ENCODE assay signal across 8 cellular contexts in the genomic region with DNA sequence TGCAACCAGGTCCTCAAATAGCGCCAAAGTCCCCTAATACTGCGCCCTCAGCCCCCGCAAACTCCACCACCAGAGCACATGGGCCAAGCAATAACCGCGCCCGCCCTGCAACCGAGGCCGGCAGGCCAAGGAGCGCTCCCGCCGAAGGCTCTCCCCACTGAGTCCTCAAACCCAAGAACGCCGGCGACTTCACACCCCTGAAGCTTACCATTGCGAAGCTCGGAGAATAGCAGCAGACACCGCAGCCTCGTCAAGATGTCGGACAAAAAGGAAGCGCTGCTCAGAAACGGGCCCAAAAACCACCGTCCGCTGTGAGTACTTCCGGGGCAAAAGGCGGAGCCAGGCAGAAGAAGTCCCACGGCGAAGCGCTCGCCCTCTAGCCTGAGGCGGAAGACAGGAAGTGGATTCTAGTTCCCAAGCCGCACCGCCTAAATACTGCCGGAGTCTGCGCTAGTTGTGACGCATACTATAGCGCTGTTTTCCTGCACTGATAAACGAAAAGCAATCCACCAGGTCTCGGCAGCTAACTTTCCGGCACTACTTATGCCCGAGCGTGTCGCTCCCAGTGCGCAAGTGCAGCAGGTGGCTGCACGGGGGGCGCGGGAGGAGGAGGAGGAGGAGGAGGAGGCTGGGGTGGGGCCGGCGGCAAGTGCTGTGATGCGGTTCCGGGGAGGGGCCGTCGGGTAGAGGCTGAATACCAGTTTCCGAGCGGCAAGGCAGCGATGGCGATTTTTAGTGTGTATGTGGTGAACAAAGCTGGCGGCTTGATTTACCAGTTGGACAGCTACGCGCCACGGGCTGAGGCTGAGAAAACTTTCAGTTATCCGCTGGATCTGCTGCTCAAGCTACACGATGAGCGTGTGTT. TPM values are rescaled to one million over a fixed set of nuclear protein-coding genes. Genes with fewer than 3 reads are reported as not detected.
DNase-seq lines count a peak whose midpoint lies in the region; ATAC-seq and TF ChIP-seq lines count a peak whose summit lies in the region.

TSS of gene RPS25 (minus strand) at position 270 of the 865 bp plus-strand sequence. CDS start at position 211, 59 bp downstream.
A gene with protein sequence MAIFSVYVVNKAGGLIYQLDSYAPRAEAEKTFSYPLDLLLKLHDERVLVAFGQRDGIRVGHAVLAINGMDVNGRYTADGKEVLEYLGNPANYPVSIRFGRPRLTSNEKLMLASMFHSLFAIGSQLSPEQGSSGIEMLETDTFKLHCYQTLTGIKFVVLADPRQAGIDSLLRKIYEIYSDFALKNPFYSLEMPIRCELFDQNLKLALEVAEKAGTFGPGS (plus strand): TSS at position 693 of the 865 bp plus-strand sequence. CDS start 30 bp downstream, at position 723.

- H3K4me3 Mint-ChIP-seq in GM23338 = peak within 1 kb of the TSS; percentile 99
- H3K4me3 Mint-ChIP-seq in naive thymus-derived CD4-positive, alpha-beta T cell = peak within 1 kb of the TSS; percentile 96 to 100 (median 98)
- peak within 1 kb of the TSS; percentile 98 for H3K4me3 Mint-ChIP-seq in stimulated activated naive B cell treated with anti-CD40 and anti-IgM and Interleukin-4, amounts not matched to agents 10 μg/mL and 1 μg/mL and 100 μg/mL, for 72 hours

- peaks cover 33% of the 10 kb centered on the region for H3K4me1 ChIP-seq in DOHH2 (ENCODE audit: control insufficient read depth, low read length)
- H3K4me1 ChIP-seq in GM23338 (ENCODE audit: insufficient read depth) = peaks cover 21% of the 10 kb centered on the region; the same call in 1 of the 2 replicates
- peaks cover 4% of the 10 kb centered on the region for H3K4me1 ChIP-seq in fibroblast of lung (ENCODE audit: control insufficient read depth, extremely low read depth, insufficient read depth, low read length)
- peaks cover 30 to 32% of the 10 kb centered on the region in 2 donors for H3K4me1 ChIP-seq in naive thymus-derived CD4-positive, alpha-beta T cell (ENCODE audit: control insufficient read depth in 2 of 2, insufficient read depth in 2 of 2, low read length in 2 of 2)

- H3F3A ChIP-seq in DOHH2 (ENCODE audit: control insufficient read depth, insufficient read depth) (peaks cover 47% of the 10 kb centered on the region), GM23338 (replicated peaks; ENCODE audit: low read depth) (peaks cover 52% of the 10 kb centered on the region)

- H3K36me3 Mint-ChIP-seq in GM23338 (ENCODE audit: low read depth) = peaks cover 77% of the 10 kb centered on the region
- peaks cover 3 to 50% (median 36%) of the 10 kb centered on the region in 5 donors for H3K36me3 Mint-ChIP-seq in naive thymus-derived CD4-positive, alpha-beta T cell
- H3K36me3 Mint-ChIP-seq in stimulated activated naive B cell treated with anti-CD40 and anti-IgM and Interleukin-4, amounts not matched to agents 10 μg/mL and 1 μg/mL and 100 μg/mL, for 72 hours = peaks cover 44 to 59% of the 10 kb centered on the region in 2 donors

- H3K9me2 ChIP-seq in DOHH2 (replicated peaks; ENCODE audit: control insufficient read depth, low read length) = no peaks in the 10 kb centered on the region
- no peaks in the 10 kb centered on the region for H3K9me2 ChIP-seq in GM23338 (ENCODE audit: insufficient read depth)

- POLR2A ChIA-PET in naive thymus-derived CD4-positive, alpha-beta T cell (lab: Charles Lee) = interaction anchor here (0.6 to 4.2 kb wide), 24 partner anchors 11 to 671 kb away, joined by 3 to 69 read pairs (median 4); partner anchors contain the start of genes ARCN1, C2CD2L, CENATAC and DDX6

- H3K9ac ChIP-seq in fibroblast of lung (ENCODE audit: insufficient read depth, low read length) = peak within 1 kb of the TSS; percentile 84

- H3K27me3 Mint-ChIP-seq in GM23338 (ENCODE audit: insufficient read depth, low read depth, poor library complexity) = peaks cover 8% of the 10 kb centered on the region
- H3K27me3 Mint-ChIP-seq in naive thymus-derived CD4-positive, alpha-beta T cell = no peaks in the 10 kb centered on the region
- H3K27me3 Mint-ChIP-seq in stimulated activated naive B cell treated with anti-CD40 and anti-IgM and Interleukin-4, amounts not matched to agents 10 μg/mL and 1 μg/mL and 100 μg/mL, for 72 hours = no peaks in the 10 kb centered on the region

- peak within 1 kb of the TSS; percentile 93 for H3K27ac ChIP-seq in DOHH2 (ENCODE audit: low read depth, low read length)
- peak within 1 kb of the TSS; percentile 87 for H3K27ac ChIP-seq in GM23338 (ENCODE audit: low read depth)
- peak within 1 kb of the TSS; percentile 84 for H3K27ac ChIP-seq in fibroblast of lung (ENCODE audit: insufficient read depth, low read length)
- H3K27ac ChIP-seq in naive thymus-derived CD4-positive, alpha-beta T cell (ENCODE audit: low read depth, low read length) = peak within 1 kb of the TSS; percentile 98

- peak within 1 kb of the TSS; percentile 96 for H3K4me3 ChIP-seq in DOHH2 (ENCODE audit: low read length)
- H3K4me3 ChIP-seq in GM23338 = peak within 1 kb of the TSS; percentile 88
- H3K4me3 ChIP-seq in fibroblast of lung (replicated peaks in 1 of 4; ENCODE audit: control extremely low read depth in 1 of 4, insufficient read depth in 1 of 4, low read depth in 3 of 4, low read length in 4 of 4) = peak within 1 kb of the TSS; percentile 51 to 98 (median 94)
- H3K4me3 ChIP-seq in naive thymus-derived CD4-positive, alpha-beta T cell (ENCODE audit: low read length) = peak within 1 kb of the TSS; percentile 89

- H3K4me1 Mint-ChIP-seq in GM23338 = peaks cover 6% of the 10 kb centered on the region; the same call in 2 of the 3 replicates
- peaks cover 21 to 75% (median 50%) of the 10 kb centered on the region in 7 donors for H3K4me1 Mint-ChIP-seq in naive thymus-derived CD4-positive, alpha-beta T cell
- H3K4me1 Mint-ChIP-seq in stimulated activated naive B cell treated with anti-CD40 and anti-IgM and Interleukin-4, amounts not matched to agents 10 μg/mL and 1 μg/mL and 100 μg/mL, for 72 hours = peaks cover 18 to 30% of the 10 kb centered on the region in 2 donors

- H4K20me1 ChIP-seq in DOHH2 (ENCODE audit: control insufficient read depth, insufficient read depth, low read depth, low read length) (peaks cover 6% of the 10 kb centered on the region; the same call in 1 of the 2 replicates), GM23338 (replicated peaks; ENCODE audit: insufficient read depth) (peaks cover 24% of the 10 kb centered on the region), fibroblast of lung (ENCODE audit: control insufficient read depth, extremely low read depth, insufficient read depth, low read length) (no peaks in the 10 kb centered on the region)

- ATAC-seq in GM23338 = peak; percentile 89
- peak; percentile 93 for ATAC-seq in naive thymus-derived CD4-positive, alpha-beta T cell
- peak; percentile 92 to 93 for ATAC-seq in stimulated activated naive B cell treated with anti-CD40 and anti-IgM and Interleukin-4, amounts not matched to agents 10 μg/mL and 1 μg/mL and 100 μg/mL, for 72 hours (replicated peaks)

- peak within 1 kb of the TSS; percentile 77 for H3K4me2 ChIP-seq in DOHH2 (ENCODE audit: low read length)
- H3K4me2 ChIP-seq in GM23338 = peak within 1 kb of the TSS; percentile 100
- H3K4me2 ChIP-seq in fibroblast of lung (ENCODE audit: extremely low read depth, insufficient read depth, low read length) = peak within 1 kb of the TSS; percentile 94

- H3K27me3 ChIP-seq in DOHH2 (ENCODE audit: control insufficient read depth, low read length) (peaks cover 3% of the 10 kb centered on the region; the same call in 1 of the 2 replicates), GM23338 (ENCODE audit: insufficient read depth) (no peaks in the 10 kb centered on the region), fibroblast of lung (ENCODE audit: control insufficient read depth, insufficient read depth, low read length) (no peaks in the 10 kb centered on the region)
- no peaks in the 10 kb centered on the region for H3K27me3 ChIP-seq in naive thymus-derived CD4-positive, alpha-beta T cell (ENCODE audit: control insufficient read depth in 2 of 2, insufficient read depth in 2 of 2, low read length in 2 of 2)

- DNase-seq in GM23338 (ENCODE audit: low spot score) (peak; percentile 99), LHCN-M2 (ENCODE audit: low read depth) (peak; percentile 94), RPMI8226 (peak; percentile 98), fibroblast of lung (ENCODE audit: low read depth in 2 of 2) (peak; percentile 96)
- peak; percentile 90 to 91 for DNase-seq in activated T-helper 1 cell treated with anti-CD3 and anti-CD28 coated beads, Interleukin-2, amount 50 U/mL, for 16 hours (ENCODE audit: low read depth in 1 of 2, low spot score in 1 of 2)
- DNase-seq in naive thymus-derived CD4-positive, alpha-beta T cell = peak; percentile 87 to 98 (median 96)
- peak; percentile 93 for DNase-seq in stimulated activated naive B cell treated with anti-CD40 and anti-IgM and Interleukin-4, amounts not matched to agents 10 μg/mL and 1 μg/mL and 100 μg/mL, for 72 hours

- peak; percentile 16 for TF ChIP-seq CTCF in DOHH2 (IDR thresholded peaks at IDR 0.05; ENCODE audit: low read depth, low read length, poor library complexity, severe bottlenecking)
- no peak for TF ChIP-seq CTCF in GM23338 (conservative IDR thresholded peaks at IDR 0.05; ENCODE audit: low read depth in 2 of 2)
- no peak for TF ChIP-seq CTCF in fibroblast of lung (conservative IDR thresholded peaks at IDR 0.05 in 1 of 2, IDR thresholded peaks at IDR 0.05 in 1 of 2; ENCODE audit: low read depth in 1 of 2, low read length in 2 of 2)

- CTCF ChIA-PET in naive thymus-derived CD4-positive, alpha-beta T cell (lab: Charles Lee) = interaction anchor here (0.8 to 1.7 kb wide), 5 partner anchors 12 to 188 kb away, joined by 3 to 5 read pairs (median 3); partner anchors contain the start of genes CBL and SLC37A4

- peaks cover 75% of the 10 kb centered on the region for H3K36me3 ChIP-seq in DOHH2 (ENCODE audit: control insufficient read depth, low read length)
- peaks cover 62% of the 10 kb centered on the region for H3K36me3 ChIP-seq in GM23338 (ENCODE audit: insufficient read depth)
- peaks cover 11% of the 10 kb centered on the region for H3K36me3 ChIP-seq in fibroblast of lung (ENCODE audit: control insufficient read depth, insufficient read depth, low read length)
- peaks cover 21 to 60% (median 29%) of the 10 kb centered on the region in 3 experiments for H3K36me3 ChIP-seq in naive thymus-derived CD4-positive, alpha-beta T cell (ENCODE audit: control insufficient read depth in 2 of 3, insufficient read depth in 3 of 3, low read length in 3 of 3)

- H3K9me3 Mint-ChIP-seq in GM23338 = peaks cover 3% of the 10 kb centered on the region; the same call in 1 of the 3 replicates
- H3K9me3 Mint-ChIP-seq in naive thymus-derived CD4-positive, alpha-beta T cell = peaks cover 0 to 2% (median 0%) of the 10 kb centered on the region in 11 donors
- no peaks in the 10 kb centered on the region for H3K9me3 Mint-ChIP-seq in stimulated activated naive B cell treated with anti-CD40 and anti-IgM and Interleukin-4, amounts not matched to agents 10 μg/mL and 1 μg/mL and 100 μg/mL, for 72 hours

- H2AFZ ChIP-seq in GM23338 (peak within 1 kb of the TSS; percentile 93; the same call in 1 of the 2 replicates), fibroblast of lung (ENCODE audit: low read length) (peak within 1 kb of the TSS; percentile 98)

- H3K27ac Mint-ChIP-seq in GM23338 = peak within 1 kb of the TSS; percentile 99
- peak within 1 kb of the TSS; percentile 99 to 100 (median 100) for H3K27ac Mint-ChIP-seq in naive thymus-derived CD4-positive, alpha-beta T cell
- peak within 1 kb of the TSS; percentile 100 for H3K27ac Mint-ChIP-seq in stimulated activated naive B cell treated with anti-CD40 and anti-IgM and Interleukin-4, amounts not matched to agents 10 μg/mL and 1 μg/mL and 100 μg/mL, for 72 hours

- intact Hi-C loops in naive thymus-derived CD4-positive, alpha-beta T cell (cut with micrococcal nuclease) = loop anchor here (1.0 to 5.0 kb wide), 18 partner anchors 12 to 446 kb away; partner anchors contain the start of genes CENATAC (in 2 of the 2), HINFP (in 2 of the 2), HYOU1 (in 2 of the 2) and SLC37A4 (in 2 of the 2)

- H3K79me2 ChIP-seq in DOHH2 (ENCODE audit: control insufficient read depth, low read length) (peaks cover 71% of the 10 kb centered on the region), GM23338 (replicated peaks; ENCODE audit: insufficient read depth) (peaks cover 61% of the 10 kb centered on the region), fibroblast of lung (ENCODE audit: control insufficient read depth, insufficient read depth, low read length) (peaks cover 63% of the 10 kb centered on the region)

- no peaks in the 10 kb centered on the region for H3K9me3 ChIP-seq in DOHH2 (ENCODE audit: control insufficient read depth, insufficient read depth, low read length)
- H3K9me3 ChIP-seq in fibroblast of lung (ENCODE audit: control insufficient read depth, insufficient read depth, low read depth, low read length) = no peaks in the 10 kb centered on the region
- H3K9me3 ChIP-seq in naive thymus-derived CD4-positive, alpha-beta T cell (ENCODE audit: control insufficient read depth in 2 of 3, low read length in 3 of 3) = peaks cover 0 to 3% (median 0%) of the 10 kb centered on the region in 3 experiments

RNA-seq across cellular contexts. Expression of gene RPS25, which starts in this region (rescaled TPM):
- 1,462 and 1,965 TPM in 2 replicates for total RNA-seq in GM23338 (2014; rRNA removed; shearing (Covaris generic))
- 3,622 and 3,632 TPM in 2 replicates for polyA plus RNA-seq in GM23338 (2016; fragmentation: Nextera tagmentation; extraction: Ambion mirVana)
- 627 and 1,078 TPM in 2 replicates for total RNA-seq in LHCN-M2 (2014; rRNA removed)
- 844 TPM for polyA plus RNA-seq in LHCN-M2 (2012)
- total RNA-seq in fibroblast of lung = 525 and 1,335 TPM in 2 replicates
- 2,775 and 2,854 TPM in 2 replicates for polyA plus RNA-seq in fibroblast of lung
- 894 and 1,124 TPM in 2 replicates for polyA plus RNA-seq in fibroblast of lung (2012)
- 8.4 and 18.4 TPM in 2 replicates for polyA minus RNA-seq in fibroblast of lung (ENCODE audit: low replicate concordance)
- 1,000 to 10,000 TPM; 1,535 to 3,042 (median 2,772) TPM for total RNA-seq in naive thymus-derived CD4-positive, alpha-beta T cell
- polyA plus RNA-seq in naive thymus-derived CD4-positive, alpha-beta T cell = 1,000 to 10,000 TPM; 4,222 to 6,094 TPM

RNA-seq across cellular contexts. Expression of the second gene that starts in this region (rescaled TPM):
- 79.9 and 97.2 TPM in 2 replicates for total RNA-seq in GM23338 (2014; rRNA removed; shearing (Covaris generic))
- polyA plus RNA-seq in GM23338 (2016; fragmentation: Nextera tagmentation; extraction: Ambion mirVana) (118 and 142 TPM in 2 replicates), fibroblast of lung (109 and 207 TPM in 2 replicates)
- total RNA-seq in LHCN-M2 (2014; rRNA removed) (72.8 and 82.6 TPM in 2 replicates), fibroblast of lung (60.6 and 74.7 TPM in 2 replicates)
- polyA plus RNA-seq in LHCN-M2 (2012) = 83.7 TPM
- 83.0 and 142 TPM in 2 replicates for polyA plus RNA-seq in fibroblast of lung (2012)
- polyA minus RNA-seq in fibroblast of lung (ENCODE audit: low replicate concordance) = 73.0 and 116 TPM in 2 replicates
- 10 to 100 TPM; 70.7 to 80.3 (median 77.8) TPM for total RNA-seq in naive thymus-derived CD4-positive, alpha-beta T cell
- polyA plus RNA-seq in naive thymus-derived CD4-positive, alpha-beta T cell = 100 to 1,000 TPM in 1 of 2 donors, 10 to 100 TPM in 1; 82.1 to 123 TPM

Comparison
In these comparisons a context has a peak if more than half of its experiments do, and no peak if none do; other contexts are left out.
1. Peak in every context shown above with its lines: DNase-seq, ATAC-seq, H3K4me3 ChIP-seq and H3K27ac ChIP-seq.